15 cellular contexts compared by ENCODE assay signal in the genomic region with DNA sequence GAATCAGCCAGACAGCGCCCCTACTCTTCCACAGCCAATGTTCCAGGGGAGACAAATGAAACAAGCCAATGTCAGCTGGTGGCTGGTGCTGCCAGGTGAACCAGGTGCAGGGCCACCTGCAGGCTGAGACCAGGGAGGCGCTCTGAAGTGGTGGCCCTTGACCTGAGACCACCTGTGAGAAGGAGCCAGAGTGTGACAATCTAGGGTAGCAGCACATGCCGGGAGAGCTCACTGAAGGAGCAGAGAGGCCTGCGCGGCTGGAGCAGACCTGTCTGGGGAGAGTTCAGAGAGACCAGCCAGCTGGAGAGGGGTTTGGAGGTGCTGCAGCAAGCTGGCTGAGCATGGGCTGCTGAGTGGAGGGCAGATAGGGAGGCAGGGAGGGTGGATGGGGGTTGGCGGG. TPM values are rescaled to one million over a fixed set of nuclear protein-coding genes. Genes with fewer than 3 reads are reported as not detected.
A peak's percentile ranks its signal among the peaks of the same experiment; 100 is the strongest.
DNase-seq lines count a peak whose midpoint lies in the region; ATAC-seq and TF ChIP-seq lines count a peak whose summit lies in the region.
"Had no signal": no experiment of that assay in that cellular context is flagged by ENCODE, and none has a peak within 500 bp of the region (broad histone marks: within the 10 kb centered on the region; RNA-seq: fewer than 3 reads in every experiment).

No MANE protein-coding gene starts in this region.

- no peak for TF ChIP-seq CTCF in lower lobe of right lung (IDR thresholded peaks at IDR 0.05)
- TF ChIP-seq CTCF in upper lobe of right lung (IDR thresholded peaks at IDR 0.05), result no peak

- no peak for ATAC-seq in stimulated activated naive CD8-positive, alpha-beta T cell treated with anti-CD3 and anti-CD28 coated beads, Interleukin-15, amount 100 ng/mL, for 72 hours
- ATAC-seq in stimulated activated naive CD8-positive, alpha-beta T cell treated with anti-CD3 and anti-CD28 coated beads, Interleukin-15, Interleukin-2, amounts not matched to agents 100 U/mL and 50 U/mL, for 24 hours, result no peak
- peak; percentile 5 for ATAC-seq in activated T-helper 17 cell treated with anti-CD3 and anti-CD28 coated beads, Interleukin-2, amount 50 U/mL, for 72 hours (replicated peaks)
- ATAC-seq in lower lobe of right lung (no peak), upper lobe of right lung (no peak)

- H3K36me3 ChIP-seq in lower lobe of right lung, result peaks cover 39% of the 10 kb centered on the region
- H3K36me3 ChIP-seq in upper lobe of right lung, result peaks cover 36% of the 10 kb centered on the region

- H3K36me3 Mint-ChIP-seq in activated T-helper 17 cell treated with anti-CD3 and anti-CD28 coated beads, Interleukin-2, amount 50 U/mL, for 72 hours (ENCODE audit: low read depth), result peaks cover 33% of the 10 kb centered on the region

- peaks cover 21% of the 10 kb centered on the region for H3K4me1 Mint-ChIP-seq in stimulated activated naive CD8-positive, alpha-beta T cell treated with anti-CD3 and anti-CD28 coated beads, Interleukin-15, amount 100 ng/mL, for 72 hours
- no peaks in the 10 kb centered on the region for H3K4me1 Mint-ChIP-seq in activated T-helper 17 cell treated with anti-CD3 and anti-CD28 coated beads, Interleukin-2, amount 50 U/mL, for 72 hours
- H3K4me1 Mint-ChIP-seq: activated CD4-positive, alpha-beta T cell treated with anti-CD3 and anti-CD28 coated beads, Interleukin-2, amount 10 ng/mL, durations not matched to agents 24 days and 14 days had no signal

- H3K9me3 ChIP-seq in lower lobe of right lung, result no peaks in the 10 kb centered on the region
- no peaks in the 10 kb centered on the region for H3K9me3 ChIP-seq in upper lobe of right lung

- H3K27me3 ChIP-seq in lower lobe of right lung (ENCODE audit: low read depth) (no peaks in the 10 kb centered on the region), upper lobe of right lung (no peaks in the 10 kb centered on the region)
- H3K27me3 ChIP-seq: brain microvascular endothelial cell had no signal

- H3K4me1 ChIP-seq in lower lobe of right lung (peaks cover 90% of the 10 kb centered on the region), upper lobe of right lung (peaks cover 49% of the 10 kb centered on the region)

- intact Hi-C loops in lower lobe of right lung (cut with DNase I) (no loop called here), upper lobe of right lung (cut with DNase I) (no loop called here)

- peaks cover 16% of the 10 kb centered on the region for H3K27me3 Mint-ChIP-seq in stimulated activated naive CD8-positive, alpha-beta T cell treated with anti-CD3 and anti-CD28 coated beads, Interleukin-15, amount 100 ng/mL, for 72 hours
- H3K27me3 Mint-ChIP-seq in activated T-helper 17 cell treated with anti-CD3 and anti-CD28 coated beads, Interleukin-2, amount 50 U/mL, for 72 hours, result no peaks in the 10 kb centered on the region
- H3K27me3 Mint-ChIP-seq: activated CD4-positive, alpha-beta T cell treated with anti-CD3 and anti-CD28 coated beads, Interleukin-2, amount 10 ng/mL, durations not matched to agents 24 days and 14 days had no signal

- H3K27ac ChIP-seq in lower lobe of right lung (peak overlapping the region; percentile 76), upper lobe of right lung (peak overlapping the region; percentile 85)
- H3K27ac ChIP-seq: brain microvascular endothelial cell, epithelial cell of prostate had no signal

- H3K9me3 Mint-ChIP-seq in stimulated activated naive CD8-positive, alpha-beta T cell treated with anti-CD3 and anti-CD28 coated beads, Interleukin-15, amount 100 ng/mL, for 72 hours, result no peaks in the 10 kb centered on the region
- no peaks in the 10 kb centered on the region for H3K9me3 Mint-ChIP-seq in activated T-helper 17 cell treated with anti-CD3 and anti-CD28 coated beads, Interleukin-2, amount 50 U/mL, for 72 hours
- H3K9me3 Mint-ChIP-seq: activated CD4-positive, alpha-beta T cell treated with anti-CD3 and anti-CD28 coated beads, Interleukin-2, amount 10 ng/mL, durations not matched to agents 24 days and 14 days had no signal

- H3K4me3 Mint-ChIP-seq in stimulated activated naive CD8-positive, alpha-beta T cell treated with anti-CD3 and anti-CD28 coated beads, Interleukin-15, amount 100 ng/mL, for 72 hours, result no peak overlapping the region
- no peak overlapping the region for H3K4me3 Mint-ChIP-seq in activated T-helper 17 cell treated with anti-CD3 and anti-CD28 coated beads, Interleukin-2, amount 50 U/mL, for 72 hours
- H3K4me3 Mint-ChIP-seq: activated CD4-positive, alpha-beta T cell treated with anti-CD3 and anti-CD28 coated beads, Interleukin-2, amount 10 ng/mL, durations not matched to agents 24 days and 14 days had no signal

- H3K27ac Mint-ChIP-seq in stimulated activated naive CD8-positive, alpha-beta T cell treated with anti-CD3 and anti-CD28 coated beads, Interleukin-15, amount 100 ng/mL, for 72 hours, result peak overlapping the region; percentile 6 to 77
- H3K27ac Mint-ChIP-seq in activated T-helper 17 cell treated with anti-CD3 and anti-CD28 coated beads, Interleukin-2, amount 50 U/mL, for 72 hours, result no peak overlapping the region
- H3K27ac Mint-ChIP-seq: activated CD4-positive, alpha-beta T cell treated with anti-CD3 and anti-CD28 coated beads, Interleukin-2, amount 10 ng/mL, durations not matched to agents 24 days and 14 days had no signal

- no peak for DNase-seq in stimulated activated naive CD8-positive, alpha-beta T cell treated with anti-CD3 and anti-CD28 coated beads, Interleukin-15, amount 100 ng/mL, for 72 hours
- DNase-seq in stimulated activated naive CD8-positive, alpha-beta T cell treated with anti-CD3 and anti-CD28 coated beads, Interleukin-15, Interleukin-2, amounts not matched to agents 100 U/mL and 50 U/mL, for 24 hours, result no peak
- DNase-seq in lower lobe of right lung, result no peak
- no peak for DNase-seq in upper lobe of right lung
- no peak for DNase-seq in NOMO-1 (lab: John Stamatoyannopoulos, UW; ENCODE audit: unreplicated experiment in 2 of 2)
- DNase-seq in stimulated activated CD4-positive, alpha-beta T cell treated with anti-CD3 and anti-CD28 coated beads, Interleukin-2, amount 100 ng/mL, for 48 hours, result no peak
- DNase-seq in cerebellar cortex (ENCODE audit: low spot score), result no peak
- DNase-seq: activated CD4-positive, alpha-beta T cell treated with anti-CD3 and anti-CD28 coated beads, Interleukin-2, amount 10 ng/mL, durations not matched to agents 24 days and 14 days; brain microvascular endothelial cell; NCI-H187 treated with DMSO at 0.1 percent for 48 hours; stimulated activated CD4-positive, alpha-beta T cell treated with anti-CD3 and anti-CD28 coated beads, Interleukin-4, amount 100 ng/mL, for 4 hours; stimulated activated naive CD4-positive, alpha-beta T cell had no signal

- H3K4me3 ChIP-seq in lower lobe of right lung (no peak overlapping the region), upper lobe of right lung (no peak overlapping the region)
- H3K4me3 ChIP-seq: K562 had no signal

RNA-seq across cellular contexts. Expression of gene STAB1, which starts 0.7 kb away (rescaled TPM):
- total RNA-seq in activated T-helper 17 cell treated with anti-CD3 and anti-CD28 coated beads, Interleukin-2, amount 50 U/mL, for 72 hours, result under 1 TPM; 0.19 to 0.26 TPM
- total RNA-seq in lower lobe of right lung, result 133 TPM
- total RNA-seq in upper lobe of right lung, result 152 TPM

RNA-seq across cellular contexts. Expression of gene NISCH, which starts 39.0 kb away (rescaled TPM):
- 100 to 1,000 TPM in 1 of 2 donors, 10 to 100 TPM in 1; 75.2 to 123 TPM for total RNA-seq in activated T-helper 17 cell treated with anti-CD3 and anti-CD28 coated beads, Interleukin-2, amount 50 U/mL, for 72 hours
- total RNA-seq in lower lobe of right lung, result 90.2 TPM
- total RNA-seq in upper lobe of right lung, result 94.6 TPM

RNA-seq across cellular contexts. Expression of gene NT5DC2, which starts 39.2 kb away (rescaled TPM):
- 10 to 100 TPM; 23.3 to 54.7 TPM for total RNA-seq in activated T-helper 17 cell treated with anti-CD3 and anti-CD28 coated beads, Interleukin-2, amount 50 U/mL, for 72 hours
- total RNA-seq in lower lobe of right lung (28.5 TPM), upper lobe of right lung (39.7 TPM)

RNA-seq across cellular contexts. Expression of gene TNNC1, which starts 40.6 kb away (rescaled TPM):
- 1 to 10 TPM; 2.0 to 6.5 TPM for total RNA-seq in activated T-helper 17 cell treated with anti-CD3 and anti-CD28 coated beads, Interleukin-2, amount 50 U/mL, for 72 hours
- total RNA-seq in lower lobe of right lung (44.0 TPM), upper lobe of right lung (88.9 TPM)

RNA-seq across cellular contexts. Expression of gene UQCC5, which starts 42.0 kb away (rescaled TPM):
- 10 to 100 TPM in 1 of 2 donors, 1 to 10 TPM in 1; 7.9 to 12.0 TPM for total RNA-seq in activated T-helper 17 cell treated with anti-CD3 and anti-CD28 coated beads, Interleukin-2, amount 50 U/mL, for 72 hours
- 16.3 TPM for total RNA-seq in lower lobe of right lung
- 16.6 TPM for total RNA-seq in upper lobe of right lung

Comparison
In these comparisons a context has a peak if more than half of its experiments do, and no peak if none do; other contexts are left out.
1. RNA of gene STAB1, which starts 0.7 kb away (total RNA-seq): 152 TPM in upper lobe of right lung (single experiment) and 133 TPM in lower lobe of right lung (single experiment); 0.19 to 0.26 TPM in activated T-helper 17 cell treated with anti-CD3 and anti-CD28 coated beads, Interleukin-2, amount 50 U/mL, for 72 hours; every median in the first group is over 100 times any median in the second.